1 cellular context compared by ENCODE assay signal in the genomic region with DNA sequence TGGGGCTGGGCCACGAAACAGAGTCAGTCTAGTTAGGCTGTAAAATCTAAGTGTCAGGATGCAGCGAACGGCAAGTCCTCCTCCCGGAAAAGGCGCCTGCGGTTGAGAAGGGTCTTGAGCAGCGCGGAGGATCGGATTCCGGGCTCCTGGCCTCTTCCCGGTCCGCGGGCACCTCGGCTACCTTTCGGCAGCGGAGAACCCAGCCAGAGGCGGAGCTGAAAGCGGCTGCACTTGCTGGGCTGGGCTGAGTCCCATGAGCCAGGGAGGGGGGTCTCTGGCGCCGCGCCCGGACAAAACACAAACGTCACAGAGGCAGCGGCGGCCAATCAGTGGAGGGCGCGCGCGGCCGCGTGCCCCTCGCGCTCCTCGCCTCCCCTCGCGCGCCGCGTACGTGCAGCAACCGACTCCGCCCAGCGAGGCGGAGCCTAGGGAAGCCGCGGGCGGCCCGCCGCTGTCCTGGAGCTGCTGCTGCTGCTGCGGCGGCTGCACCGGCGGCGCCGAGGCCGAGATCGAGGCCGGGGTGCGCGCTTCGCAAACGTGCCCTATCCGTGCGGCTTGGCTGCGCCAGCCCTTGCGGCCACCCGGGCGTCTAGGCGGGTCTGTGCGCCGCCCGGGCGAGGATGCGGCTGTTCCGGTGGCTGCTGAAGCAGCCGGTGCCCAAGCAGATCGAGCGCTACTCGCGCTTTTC.
TF ChIP-seq lines count a peak whose summit lies in the region.

A gene (plus strand): TSS at position 451 of the 688 bp plus-strand sequence. CDS start 170 bp downstream, at position 621.

TF ChIP-seq in HepG2, 621 proteins besides CTCF, POLR2A, EP300 and RAD21 (continued from another document):
- TF ChIP-seq ZNF12 (CRISPR knock-in tag; IDR thresholded peaks at IDR 0.05) (no peak), CREM (IDR thresholded peaks at IDR 0.05) (peak; percentile 33; the same call in 1 of the 2 replicates), CREM (CRISPR knock-in tag; IDR thresholded peaks at IDR 0.05) (no peak), ZNF3 (CRISPR knock-in tag; IDR thresholded peaks at IDR 0.05) (no peak)
TF ChIP-seq in HepG2: peak in this region for 83.
